Comparison of ENCODE assay signal across 11 cellular contexts in the genomic region with DNA sequence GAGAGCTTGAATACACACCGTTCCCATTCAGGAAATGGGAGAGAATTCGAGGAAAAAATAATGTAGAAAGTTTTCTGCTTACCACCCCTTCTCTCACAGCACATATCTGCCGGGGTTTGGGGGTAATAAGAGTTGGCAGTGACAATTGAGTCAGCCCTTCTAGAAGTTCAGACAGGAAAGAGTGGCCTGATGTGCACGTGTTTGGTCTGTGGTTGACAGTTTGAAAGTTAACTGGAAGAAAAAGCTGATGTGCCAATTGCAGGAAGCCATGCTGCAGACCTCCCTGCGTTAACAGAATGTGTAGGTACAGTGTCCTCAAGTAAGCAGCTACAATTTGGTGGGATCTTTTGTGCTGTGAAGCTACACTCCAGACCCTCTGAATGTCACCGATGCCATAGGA. TPM values are rescaled to one million over a fixed set of nuclear protein-coding genes. Genes with fewer than 3 reads are reported as not detected.
A peak's percentile ranks its signal among the peaks of the same experiment; 100 is the strongest.
DNase-seq lines count a peak whose midpoint lies in the region; ATAC-seq and TF ChIP-seq lines count a peak whose summit lies in the region.
"Had no signal": no experiment of that assay in that cellular context is flagged by ENCODE, and none has a peak within 500 bp of the region (broad histone marks: within the 10 kb centered on the region; RNA-seq: fewer than 3 reads in every experiment).

No MANE protein-coding gene starts in this region.

- WGBS in hepatocyte (ENCODE audit: low lambda C conversion rate, missing lambda C conversion rate): 84% methylated on average over 6 of the region's 6 CpGs

- H3K9me2 ChIP-seq in PC-9 (ENCODE audit: insufficient read depth) (no peaks in the 10 kb centered on the region), hepatocyte (replicated peaks; ENCODE audit: insufficient read depth) (no peaks in the 10 kb centered on the region)

- H3K4me3 ChIP-seq in PC-9: no peak overlapping the region
- H3K4me3 ChIP-seq in upper lobe of right lung: no peak overlapping the region
- H3K4me3 ChIP-seq in hepatocyte: no peak overlapping the region
- H3K4me3 ChIP-seq: thyroid gland had no signal

- H3K27me3 ChIP-seq in PC-9 (ENCODE audit: insufficient read depth, low read depth): no peaks in the 10 kb centered on the region
- no peaks in the 10 kb centered on the region for H3K27me3 ChIP-seq in upper lobe of right lung
- H3K27me3 ChIP-seq in hepatocyte: no peaks in the 10 kb centered on the region
- H3K27me3 ChIP-seq: thyroid gland had no signal

- BruUV-seq in PC-9 (replicated peaks; lab: Mats Ljungman, UMichigan): TSS peak; percentile 12

- no peak overlapping the region for H3K27ac ChIP-seq in PC-9
- H3K27ac ChIP-seq in upper lobe of right lung: no peak overlapping the region
- no peak overlapping the region for H3K27ac ChIP-seq in hepatocyte
- H3K27ac ChIP-seq: thyroid gland had no signal

- intact Hi-C loops in PC-9 (cut with micrococcal nuclease; ENCODE audit: unreplicated experiment): loop anchor here (5.0 to 10.0 kb wide), 5 partner anchors 67 to 735 kb away; partner anchors contain the start of gene LAMC1
- intact Hi-C loops in upper lobe of right lung (cut with DNase I): no loop called here

- TF ChIP-seq CTCF in PC-9 (conservative IDR thresholded peaks at IDR 0.05): no peak
- TF ChIP-seq CTCF in upper lobe of right lung (IDR thresholded peaks at IDR 0.05): no peak
- TF ChIP-seq CTCF in hepatocyte (IDR thresholded peaks at IDR 0.05; ENCODE audit: poor library complexity): no peak

- H3F3A ChIP-seq in PC-9 (ENCODE audit: insufficient read depth, low read depth): peaks cover 70% of the 10 kb centered on the region

- H3K36me3 ChIP-seq in PC-9 (ENCODE audit: low read depth): peaks cover 17% of the 10 kb centered on the region
- H3K36me3 ChIP-seq in upper lobe of right lung: peaks cover 40% of the 10 kb centered on the region
- peaks cover 6% of the 10 kb centered on the region for H3K36me3 ChIP-seq in hepatocyte (replicated peaks; ENCODE audit: insufficient read depth, low read depth)

- H3K4me2 ChIP-seq in PC-9 (no peak overlapping the region), hepatocyte (no peak overlapping the region)

- POLR2A ChIA-PET in PC-9 (lab: Charles Lee; ENCODE audit: unreplicated experiment): no interaction called here
- POLR2A ChIA-PET in HEK293T (lab: Yijun Ruan, JAX): interaction anchor here (0.8 kb wide), 1 partner anchor 73 kb away, joined by 3 read pairs; no protein-coding TSS in a partner anchor

- peak; percentile 12 for DNase-seq in stimulated activated CD4-positive, alpha-beta T cell treated with anti-CD3 and anti-CD28 coated beads, Interleukin-1b, Interleukin-23, amount 100 ng/mL, for 48 hours
- no peak for DNase-seq in stimulated activated CD4-positive, alpha-beta T cell treated with anti-CD3 and anti-CD28 coated beads, Interleukin-2, amount 100 ng/mL, for 24 hours
- DNase-seq in PC-9 (no peak), dermis blood vessel endothelial cell (peak; percentile 23), upper lobe of right lung (no peak), DMS153 (lab: John Stamatoyannopoulos, UW) (no peak), hepatocyte (ENCODE audit: low spot score) (no peak), HEK293T (ENCODE audit: extremely low spot score) (no peak)
- DNase-seq: midbrain, NCI-H1417 treated with DMSO at 0.1 percent for 48 hours, thyroid gland had no signal

- H3K9me3 ChIP-seq in PC-9 (ENCODE audit: insufficient read depth, low read depth) (no peaks in the 10 kb centered on the region; the same call in 1 of the 2 replicates), upper lobe of right lung (no peaks in the 10 kb centered on the region), hepatocyte (ENCODE audit: low read depth) (no peaks in the 10 kb centered on the region)
- H3K9me3 ChIP-seq: thyroid gland had no signal

- CTCF ChIA-PET in PC-9 (lab: Charles Lee): interaction anchor here (0.6 kb wide), 1 partner anchor 51 kb away, joined by 3 read pairs; no protein-coding TSS in a partner anchor
- CTCF ChIA-PET in HEK293T (lab: Yijun Ruan, JAX): interaction anchor here (1.5 kb wide), 1 partner anchor 345 kb away, joined by 3 read pairs; no protein-coding TSS in a partner anchor

- H2AFZ ChIP-seq in PC-9 (no peak overlapping the region), hepatocyte (no peak overlapping the region)

- H4K20me1 ChIP-seq in PC-9 (ENCODE audit: insufficient read depth) (peaks cover 12% of the 10 kb centered on the region), hepatocyte (ENCODE audit: insufficient read depth, poor library complexity, severe bottlenecking) (no peaks in the 10 kb centered on the region)

- peaks cover 13% of the 10 kb centered on the region for H3K4me1 ChIP-seq in PC-9 (replicated peaks; ENCODE audit: insufficient read depth)
- H3K4me1 ChIP-seq in upper lobe of right lung: no peaks in the 10 kb centered on the region
- H3K4me1 ChIP-seq in hepatocyte (ENCODE audit: insufficient read depth): no peaks in the 10 kb centered on the region
- H3K4me1 ChIP-seq: thyroid gland had no signal

- peak; percentile 39 for ATAC-seq in upper lobe of right lung

- no peaks in the 10 kb centered on the region for H3K79me2 ChIP-seq in PC-9 (ENCODE audit: low read depth)
- peaks cover 4% of the 10 kb centered on the region for H3K79me2 ChIP-seq in hepatocyte

TF ChIP-seq in HEK293T, 16 proteins besides CTCF, POLR2A, EP300 and RAD21:
- TF ChIP-seq BHLHE40 (IDR thresholded peaks at IDR 0.05; ENCODE audit: borderline replicate concordance) (no peak), SUZ12 (IDR thresholded peaks at IDR 0.05) (no peak)

RNA-seq across cellular contexts. Expression of gene DHX9, which starts 50.9 kb away (rescaled TPM):
- total RNA-seq in PC-9 (2021): 101 and 131 TPM in 2 replicates
- total RNA-seq in dermis blood vessel endothelial cell: 166 and 255 TPM in 2 replicates
- 126 TPM for total RNA-seq in upper lobe of right lung
- 114 and 132 TPM in 2 replicates for total RNA-seq in hepatocyte
- 66.3 and 70.7 TPM in 2 replicates for polyA plus RNA-seq in hepatocyte

Comparison
In these comparisons a context has a peak if more than half of its experiments do, and no peak if none do; other contexts are left out.
1. DNase-seq: peak in stimulated activated CD4-positive, alpha-beta T cell treated with anti-CD3 and anti-CD28 coated beads, Interleukin-1b, Interleukin-23, amount 100 ng/mL, for 48 hours (single experiment) and dermis blood vessel endothelial cell (single experiment); none in stimulated activated CD4-positive, alpha-beta T cell treated with anti-CD3 and anti-CD28 coated beads, Interleukin-2, amount 100 ng/mL, for 24 hours (0 of 2), PC-9 (0 of 2), upper lobe of right lung (single experiment), DMS153 (single experiment), hepatocyte (single experiment) and HEK293T (single experiment).